In genomic region chr3:167736997-167737396, GRCh38 we compare ENCODE assay signal across 22 cellular contexts. TPM values are rescaled to one million over a fixed set of nuclear protein-coding genes. Genes with fewer than 3 reads are reported as not detected.
DNase-seq lines count a peak whose midpoint lies in the region; ATAC-seq, FAIRE-seq and TF ChIP-seq lines count a peak whose summit lies in the region.
"Had no signal": no experiment of that assay in that cellular context is flagged by ENCODE, and none has a peak within 500 bp of the region (broad histone marks: within the 10 kb centered on the region; RNA-seq: fewer than 3 reads in every experiment).

No MANE protein-coding gene starts in this region.

- H2AFZ ChIP-seq in HepG2 (ENCODE audit: low read length): no peak overlapping the region

- peaks cover 64% of the 10 kb centered on the region for H3K4me1 ChIP-seq in HepG2 (ENCODE audit: insufficient read depth, low read length)
- H3K4me1 ChIP-seq in right lobe of liver: peaks cover 0 to 14% (median 6%) of the 10 kb centered on the region in 4 donors
- H3K4me1 ChIP-seq in Panc1 (ENCODE audit: control insufficient read depth, insufficient read depth, low read length): peaks cover 28% of the 10 kb centered on the region
- peaks cover 15% of the 10 kb centered on the region for H3K4me1 ChIP-seq in iPS-20b (ENCODE audit: insufficient read depth, low read length)

- peak overlapping the region; percentile 66 for H3K9ac ChIP-seq in HepG2 (ENCODE audit: insufficient read depth, low read depth, low read length)
- no peak overlapping the region for H3K9ac ChIP-seq in iPS-20b (ENCODE audit: low read depth, low read length)

- H3K27me3 ChIP-seq in HepG2 (ENCODE audit: control insufficient read depth in 1 of 2, insufficient read depth in 2 of 2, low read length in 2 of 2): peaks cover 0 to 4% of the 10 kb centered on the region in 2 experiments; a peak in 1 of 5 replicates
- H3K27me3 ChIP-seq in right lobe of liver: no peaks in the 10 kb centered on the region
- no peaks in the 10 kb centered on the region for H3K27me3 ChIP-seq in Panc1 (ENCODE audit: control insufficient read depth, insufficient read depth, low read length)
- 0 out of 2 replicates have a peak, but pooled peaks cover 4% of the 10 kb centered on the region for H3K27me3 ChIP-seq in iPS-20b (ENCODE audit: insufficient read depth, low read length)
- H3K27me3 ChIP-seq: tibial nerve had no signal

- TF ChIP-seq POLR2A in HepG2 (IDR thresholded peaks at IDR 0.05; ENCODE audit: insufficient read depth in 1 of 2, low read depth in 2 of 2, low read length in 2 of 2) (no peak), right lobe of liver (IDR thresholded peaks at IDR 0.05) (no peak)

- FAIRE-seq in HepG2 (lab: Jason Lieb, UNC) (no peak), GM19239 (lab: Jason Lieb, UNC) (no peak)

- H3K36me3 ChIP-seq in HepG2 (replicated peaks in 1 of 2; ENCODE audit: control insufficient read depth in 1 of 2, insufficient read depth in 2 of 2, low read length in 2 of 2) (no peaks in the 10 kb centered on the region), right lobe of liver (no peaks in the 10 kb centered on the region), Panc1 (ENCODE audit: control insufficient read depth, insufficient read depth, low read length) (peaks cover 5% of the 10 kb centered on the region; the same call in 1 of the 2 replicates), iPS-20b (ENCODE audit: insufficient read depth, low read depth, low read length) (no peaks in the 10 kb centered on the region)
- H3K36me3 ChIP-seq: tibial nerve had no signal

- H3K4me3 ChIP-seq in HepG2 (replicated peaks in 1 of 3; ENCODE audit: insufficient read depth in 1 of 3, low read depth in 2 of 3, low read length in 3 of 3) (peak overlapping the region; percentile 94 to 98 (median 98); a peak in 5 of 6 replicates), right lobe of liver (no peak overlapping the region), Panc1 (ENCODE audit: low read depth in 2 of 2, low read length in 2 of 2) (no peak overlapping the region), iPS-20b (ENCODE audit: low read length) (peak overlapping the region; percentile 96; the same call in 1 of the 2 replicates)

- WGBS in HepG2 (ENCODE audit: low lambda C conversion rate): 26% methylated on average over 2 of the region's 2 CpGs
- WGBS in right lobe of liver (ENCODE audit: insufficient coverage, low coverage, low lambda C conversion rate, missing lambda C conversion rate): 66% methylated on average over 2 of the region's 2 CpGs

- TF ChIP-seq RAD21 in HepG2 (CRISPR knock-in tag; IDR thresholded peaks at IDR 0.05): no peak

- POLR2A ChIA-PET in HepG2 (lab: Yijun Ruan, JAX): no interaction called here
- POLR2A ChIA-PET in Panc1 (lab: Charles Lee): no interaction called here

- CTCF ChIA-PET in HepG2 (lab: Yijun Ruan, JAX; ENCODE audit: low intra/inter-chr PET ratio, low total read pairs): no interaction called here
- CTCF ChIA-PET in Panc1 (lab: Charles Lee): no interaction called here

- peak overlapping the region; percentile 76 for H3K4me2 ChIP-seq in HepG2 (ENCODE audit: low read depth, low read length)

- peaks cover 7% of the 10 kb centered on the region for H4K20me1 ChIP-seq in HepG2 (ENCODE audit: insufficient read depth, low read length)

- TF ChIP-seq CTCF in HepG2 (CRISPR knock-in tag; IDR thresholded peaks at IDR 0.05) (no peak), right lobe of liver (IDR thresholded peaks at IDR 0.05) (no peak), Panc1 (IDR thresholded peaks at IDR 0.05) (no peak)

- H3K27ac ChIP-seq in HepG2 (ENCODE audit: extremely low read length, insufficient read depth, low read length) (no peak overlapping the region), right lobe of liver (no peak overlapping the region), Panc1 (ENCODE audit: low read length) (no peak overlapping the region; the same call in 1 of the 2 replicates), iPS-20b (ENCODE audit: low read length) (no peak overlapping the region)
- H3K27ac ChIP-seq: coronary artery, tibial nerve had no signal

- peaks cover 48% of the 10 kb centered on the region for H3K79me2 ChIP-seq in HepG2 (ENCODE audit: insufficient read depth, low read length)

- TF ChIP-seq EP300 in HepG2 (IDR thresholded peaks at IDR 0.05; ENCODE audit: low read depth in 2 of 2, low read length in 2 of 2): no peak
- TF ChIP-seq EP300 in HepG2 (CRISPR knock-in tag; IDR thresholded peaks at IDR 0.05; ENCODE audit: borderline replicate concordance): no peak

- H3K9me3 ChIP-seq in HepG2 (ENCODE audit: low read length) (no peaks in the 10 kb centered on the region), right lobe of liver (no peaks in the 10 kb centered on the region), Panc1 (ENCODE audit: control insufficient read depth, insufficient read depth, low read depth, low read length) (no peaks in the 10 kb centered on the region), iPS-20b (ENCODE audit: insufficient read depth, low read depth, low read length) (no peaks in the 10 kb centered on the region)
- H3K9me3 ChIP-seq: tibial nerve had no signal

- in situ Hi-C loops in HepG2 (cut with HindIII; ENCODE audit: extremely low pct_ligation_motif_present, low pct_unique_long_range_greater_than_20kb) (no loop called here), Panc1 (cut with HindIII; ENCODE audit: low pct_unique_long_range_greater_than_20kb, low sequenced_read_pairs) (no loop called here)

- DNase-seq in HepG2 (ENCODE audit: low spot score): no peak
- no peak for DNase-seq in right lobe of liver
- DNase-seq in Panc1 (ENCODE audit: low read depth, low spot score): no peak
- DNase-seq in GM19239 (ENCODE audit: insufficient read length, low spot score): no peak
- DNase-seq in COR-L47 (lab: John Stamatoyannopoulos, UW): no peak
- no peak for DNase-seq in NOMO-1 treated with DMSO at 0.1 percent for 48 hours (lab: John Stamatoyannopoulos, UW; ENCODE audit: unreplicated experiment)
- DNase-seq: activated CD4-positive, alpha-beta T cell treated with anti-CD3 and anti-CD28 coated beads, Interleukin-2, amount 50 U/mL, for 48 hours; activated naive CD4-positive, alpha-beta T cell treated with anti-CD3 and anti-CD28 coated beads, Interleukin-2, amount 50 U/mL, for 16 hours; activated T-cell treated with anti-CD3 and anti-CD28 coated beads, Interleukin-2, amount 50 U/mL, for 1 hour; H9; NCI-H1436 treated with DMSO at 0.1 percent for 48 hours; NCI-H774; nucleus accumbens; retina; RPMI8226; stimulated activated CD4-positive, alpha-beta T cell treated with anti-CD3 and anti-CD28 coated beads, Interleukin-15, amount 100 ng/mL, for 24 hours; stimulated activated naive B cell treated with anti-CD40 and anti-IgM and Interleukin-4, amounts not matched to agents 10 μg/mL and 1 μg/mL and 100 μg/mL, for 72 hours; SW 1271 had no signal

- intact Hi-C loops in HepG2 (cut with micrococcal nuclease; ENCODE audit: unreplicated experiment): loop anchor here (5.0 to 10.0 kb wide), 2 partner anchors 40 to 358 kb away; partner anchors contain the start of gene GOLIM4
- intact Hi-C loops in right lobe of liver (cut with DNase I): no loop called here
- intact Hi-C loops in Panc1 (cut with micrococcal nuclease; ENCODE audit: unreplicated experiment): loop anchor here (10.0 kb wide), 1 partner anchor 308 kb away; no protein-coding TSS in a partner anchor

- no TSS peak for BruUV-seq in HepG2 (replicated peaks; lab: Mats Ljungman, UMichigan)
- TSS peak; percentile 42 for BruUV-seq in Panc1 (replicated peaks; lab: Mats Ljungman, UMichigan)

- ATAC-seq in HepG2: no peak
- ATAC-seq in right lobe of liver: no peak
- no peak for ATAC-seq in Panc1
- no peak for ATAC-seq in HG03432 (IDR thresholded peaks at IDR 0.05; ENCODE audit: unreplicated experiment)
- ATAC-seq: stimulated activated naive B cell treated with anti-CD40 and anti-IgM and Interleukin-4, amounts not matched to agents 10 μg/mL and 1 μg/mL and 100 μg/mL, for 72 hours had no signal

RNA-seq across cellular contexts. Expression of gene SERPINI1, which starts 1.5 kb away (rescaled TPM):
- total RNA-seq in HepG2 (2016; rRNA removed; fragmentation: Illumina TruSeq; extraction: Trizol) (8.5 and 14.7 TPM in 2 replicates), right lobe of liver (1 to 10 TPM in 2 of 6 experiments, under 1 TPM in 4; 0.40 to 3.0 (median 0.62) TPM), Panc1 (2021; ENCODE audit: unreplicated experiment) (8.0 TPM)
- total RNA-seq in HepG2 (2016; cell fraction: cytosol; rRNA removed; fragmentation: Illumina TruSeq; extraction: Trizol; ENCODE audit: low read depth): 1.0 and 1.9 TPM in 2 replicates
- total RNA-seq in HepG2 (2016; cell fraction: insoluble cytoplasmic fraction; rRNA removed; fragmentation: Illumina TruSeq; extraction: Trizol): 7.8 and 17.4 TPM in 2 replicates
- total RNA-seq in HepG2 (2016; cell fraction: membrane; rRNA removed; fragmentation: Illumina TruSeq; extraction: Trizol): 1.4 and 3.1 TPM in 2 replicates
- 13.6 and 13.9 TPM in 2 replicates for total RNA-seq in HepG2 (2016; cell fraction: nucleus; rRNA removed; fragmentation: Illumina TruSeq; extraction: Trizol)
- polyA plus RNA-seq in HepG2 (2011; rRNA removed): 29.7 and 58.0 TPM in 2 replicates
- polyA plus RNA-seq in HepG2 (2011; cell fraction: cytosol; rRNA removed): 18.1 and 23.0 TPM in 2 replicates
- polyA plus RNA-seq in HepG2 (2011; cell fraction: nucleus; rRNA removed): 3.2 and 3.8 TPM in 2 replicates
- 11.2 and 25.4 TPM in 2 replicates for polyA plus RNA-seq in HepG2 (2012)
- 0.75 and 1.2 TPM in 2 replicates for polyA plus RNA-seq in HepG2 (2016; cell fraction: cytosol; fragmentation: Illumina TruSeq; extraction: Trizol; ENCODE audit: low read depth)
- polyA plus RNA-seq in HepG2 (2016; cell fraction: insoluble cytoplasmic fraction; fragmentation: Illumina TruSeq; extraction: Trizol; ENCODE audit: low read depth): 5.9 and 7.8 TPM in 2 replicates
- 1.2 and 1.8 TPM in 2 replicates for polyA plus RNA-seq in HepG2 (2016; cell fraction: membrane; fragmentation: Illumina TruSeq; extraction: Trizol; ENCODE audit: low read depth)
- polyA plus RNA-seq in HepG2 (2016; cell fraction: nucleus; fragmentation: Illumina TruSeq; extraction: Trizol; ENCODE audit: insufficient read depth, low read depth): 12.4 and 19.9 TPM in 2 replicates
- 1.8 and 7.1 TPM in 2 replicates for polyA minus RNA-seq in HepG2 (2011; rRNA and poly(A)+ RNA removed; ENCODE audit: low replicate concordance)
- 16.4 and 18.8 TPM in 2 replicates for polyA minus RNA-seq in HepG2 (2011; cell fraction: cytosol; rRNA and poly(A)+ RNA removed)
- polyA minus RNA-seq in HepG2 (2011; cell fraction: nucleus; rRNA and poly(A)+ RNA removed): 12.2 and 14.2 TPM in 2 replicates
- 6.3 TPM for polyA plus RNA-seq in Panc1 (2012; ENCODE audit: insufficient read length)

RNA-seq across cellular contexts. Expression of gene PDCD10, which starts 2.3 kb away (rescaled TPM):
- 53.9 and 84.4 TPM in 2 replicates for total RNA-seq in HepG2 (2016; rRNA removed; fragmentation: Illumina TruSeq; extraction: Trizol)
- 20.7 and 21.2 TPM in 2 replicates for total RNA-seq in HepG2 (2016; cell fraction: cytosol; rRNA removed; fragmentation: Illumina TruSeq; extraction: Trizol; ENCODE audit: low read depth)
- 53.5 and 83.5 TPM in 2 replicates for total RNA-seq in HepG2 (2016; cell fraction: insoluble cytoplasmic fraction; rRNA removed; fragmentation: Illumina TruSeq; extraction: Trizol)
- 26.5 and 27.2 TPM in 2 replicates for total RNA-seq in HepG2 (2016; cell fraction: membrane; rRNA removed; fragmentation: Illumina TruSeq; extraction: Trizol)
- 34.5 and 35.4 TPM in 2 replicates for total RNA-seq in HepG2 (2016; cell fraction: nucleus; rRNA removed; fragmentation: Illumina TruSeq; extraction: Trizol)
- polyA plus RNA-seq in HepG2 (2011; rRNA removed): 31.8 and 48.5 TPM in 2 replicates
- polyA plus RNA-seq in HepG2 (2011; cell fraction: cytosol; rRNA removed): 20.6 and 33.6 TPM in 2 replicates
- polyA plus RNA-seq in HepG2 (2011; cell fraction: nucleus; rRNA removed): 9.7 and 13.1 TPM in 2 replicates
- 43.3 and 45.2 TPM in 2 replicates for polyA plus RNA-seq in HepG2 (2012)
- 11.0 and 14.5 TPM in 2 replicates for polyA plus RNA-seq in HepG2 (2016; cell fraction: cytosol; fragmentation: Illumina TruSeq; extraction: Trizol; ENCODE audit: low read depth)
- polyA plus RNA-seq in HepG2 (2016; cell fraction: insoluble cytoplasmic fraction; fragmentation: Illumina TruSeq; extraction: Trizol; ENCODE audit: low read depth): 81.9 and 87.8 TPM in 2 replicates
- 15.0 and 16.8 TPM in 2 replicates for polyA plus RNA-seq in HepG2 (2016; cell fraction: membrane; fragmentation: Illumina TruSeq; extraction: Trizol; ENCODE audit: low read depth)
- 35.7 and 42.4 TPM in 2 replicates for polyA plus RNA-seq in HepG2 (2016; cell fraction: nucleus; fragmentation: Illumina TruSeq; extraction: Trizol; ENCODE audit: insufficient read depth, low read depth)
- 6.8 and 14.5 TPM in 2 replicates for polyA minus RNA-seq in HepG2 (2011; rRNA and poly(A)+ RNA removed; ENCODE audit: low replicate concordance)
- polyA minus RNA-seq in HepG2 (2011; cell fraction: cytosol; rRNA and poly(A)+ RNA removed): 23.7 and 25.9 TPM in 2 replicates
- polyA minus RNA-seq in HepG2 (2011; cell fraction: nucleus; rRNA and poly(A)+ RNA removed): 87.2 and 99.6 TPM in 2 replicates
- 10 to 100 TPM; 12.9 to 39.1 (median 22.2) TPM for total RNA-seq in right lobe of liver
- total RNA-seq in Panc1 (2021; ENCODE audit: unreplicated experiment): 83.5 TPM
- 50.1 TPM for polyA plus RNA-seq in Panc1 (2012; ENCODE audit: insufficient read length)

Comparison
In these comparisons a context has a peak if more than half of its experiments do, and no peak if none do; other contexts are left out.
1. H3K4me3 ChIP-seq: peak in HepG2 (3 of 3) and iPS-20b (single experiment); none in right lobe of liver (0 of 3) and Panc1 (0 of 2).
2. intact Hi-C loops: an anchor here in HepG2 (5.0 to 10.0 kb wide) and Panc1 (10.0 kb wide); none called in right lobe of liver.